In the genomic region with DNA sequence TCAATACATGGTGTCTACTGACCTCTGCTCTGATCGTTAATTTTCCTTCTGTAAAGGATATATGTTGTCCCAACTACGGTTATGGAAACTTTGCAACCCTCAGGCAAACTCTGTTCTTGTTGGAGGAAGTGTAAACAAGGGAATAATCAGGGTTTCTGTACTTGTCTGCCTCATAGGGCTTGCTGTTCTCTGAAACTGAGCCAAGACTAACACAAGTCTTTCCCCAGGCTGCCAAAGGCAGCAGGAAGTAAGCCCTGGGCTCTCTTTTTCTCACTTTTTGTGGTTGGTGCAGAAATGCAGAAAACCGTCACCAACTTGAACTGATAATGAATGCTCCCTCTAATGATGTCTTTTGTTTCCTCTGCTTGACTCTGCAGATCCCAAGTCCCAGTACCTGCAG, we compare ENCODE assay signal across 12 cellular contexts. TPM values are rescaled to one million over a fixed set of nuclear protein-coding genes. Genes with fewer than 3 reads are reported as not detected.
DNase-seq lines count a peak whose midpoint lies in the region; TF ChIP-seq lines count a peak whose summit lies in the region.
"Had no signal": no experiment of that assay in that cellular context is flagged by ENCODE, and none has a peak within 500 bp of the region (broad histone marks: within the 10 kb centered on the region; RNA-seq: fewer than 3 reads in every experiment).

No MANE protein-coding gene starts in this region.

- no peak for TF ChIP-seq CTCF in Loucy (conservative IDR thresholded peaks at IDR 0.05; ENCODE audit: low read length)
- TF ChIP-seq CTCF in MCF 10A (IDR thresholded peaks at IDR 0.05; ENCODE audit: unreplicated experiment): no peak
- no peak for TF ChIP-seq CTCF in suprapubic skin (IDR thresholded peaks at IDR 0.05)

- no peaks in the 10 kb centered on the region for H3K9me2 ChIP-seq in Loucy (replicated peaks; ENCODE audit: low read depth, low read length)

- H3K9me3 Mint-ChIP-seq in MCF 10A (ENCODE audit: unreplicated experiment): peaks cover 7% of the 10 kb centered on the region
- H3K9me3 Mint-ChIP-seq: activated B cell treated with CpG ODN at 0.5 μM for 24 hours; stimulated activated naive CD8-positive, alpha-beta T cell treated with anti-CD3 and anti-CD28 coated beads, Interleukin-15, amount 100 ng/mL, for 72 hours had no signal

- H2AFZ ChIP-seq in Loucy (ENCODE audit: low read length): 0 out of 2 replicates have a peak overlapping the region, but pooled peaks have one; percentile 0

- no peaks in the 10 kb centered on the region for H3K36me3 ChIP-seq in Loucy (ENCODE audit: insufficient read depth, low read length)
- H3K36me3 ChIP-seq in suprapubic skin: no peaks in the 10 kb centered on the region
- H3K36me3 ChIP-seq in effector memory CD4-positive, alpha-beta T cell (ENCODE audit: control insufficient read depth, insufficient read depth, low read length): no peaks in the 10 kb centered on the region

- CTCF ChIA-PET in MCF 10A (lab: Yijun Ruan, JAX): interaction anchor here (1.2 to 1.7 kb wide), 2 partner anchors 12 to 18 kb away, joined by 3 to 4 read pairs; no protein-coding TSS in a partner anchor

- no peaks in the 10 kb centered on the region for H4K20me1 ChIP-seq in Loucy (ENCODE audit: insufficient read depth, low read length, poor library complexity, severe bottlenecking)

- peak overlapping the region; percentile 20 for H3K4me3 Mint-ChIP-seq in MCF 10A (ENCODE audit: unreplicated experiment)
- H3K4me3 Mint-ChIP-seq: activated B cell treated with CpG ODN at 0.5 μM for 24 hours; stimulated activated naive CD8-positive, alpha-beta T cell treated with anti-CD3 and anti-CD28 coated beads, Interleukin-15, amount 100 ng/mL, for 72 hours had no signal

- POLR2A ChIA-PET in MCF 10A (lab: Yijun Ruan, JAX): interaction anchor here (1.0 to 1.3 kb wide), 2 partner anchors 11 to 12 kb away, joined by 3 read pairs; no protein-coding TSS in a partner anchor

- 29% methylated on average over 3 of the region's 3 CpGs for WGBS in suprapubic skin

- no peaks in the 10 kb centered on the region for H3K36me3 Mint-ChIP-seq in MCF 10A (ENCODE audit: insufficient read depth, unreplicated experiment)

- peaks cover 55% of the 10 kb centered on the region for H3K4me1 Mint-ChIP-seq in MCF 10A (ENCODE audit: insufficient read depth, unreplicated experiment)
- H3K4me1 Mint-ChIP-seq: activated B cell treated with CpG ODN at 0.5 μM for 24 hours; stimulated activated naive CD8-positive, alpha-beta T cell treated with anti-CD3 and anti-CD28 coated beads, Interleukin-15, amount 100 ng/mL, for 72 hours had no signal

- H3K27me3 ChIP-seq in Loucy (ENCODE audit: insufficient read depth, low read length, poor library complexity, severe bottlenecking): no peaks in the 10 kb centered on the region
- no peaks in the 10 kb centered on the region for H3K27me3 ChIP-seq in suprapubic skin
- no peaks in the 10 kb centered on the region for H3K27me3 ChIP-seq in effector memory CD4-positive, alpha-beta T cell (replicated peaks; ENCODE audit: control insufficient read depth, insufficient read depth, low read length, poor library complexity, severe bottlenecking)

- TF ChIP-seq EP300 in suprapubic skin (IDR thresholded peaks at IDR 0.05): no peak

- intact Hi-C loops in MCF 10A (cut with micrococcal nuclease): no loop called here

- no peaks in the 10 kb centered on the region for H3K27me3 Mint-ChIP-seq in MCF 10A (ENCODE audit: insufficient read depth, unreplicated experiment)

- peak overlapping the region; percentile 54 for H3K27ac ChIP-seq in suprapubic skin
- no peak overlapping the region for H3K27ac ChIP-seq in effector memory CD4-positive, alpha-beta T cell (ENCODE audit: insufficient read depth, low read length, poor library complexity, severe bottlenecking)

- H3K9ac ChIP-seq in Loucy (ENCODE audit: low read depth, low read length, poor library complexity, severe bottlenecking): no peak overlapping the region

- H3K27ac Mint-ChIP-seq in MCF 10A (ENCODE audit: low read depth, unreplicated experiment): peak overlapping the region; percentile 87
- H3K27ac Mint-ChIP-seq: activated B cell treated with CpG ODN at 0.5 μM for 24 hours; stimulated activated naive CD8-positive, alpha-beta T cell treated with anti-CD3 and anti-CD28 coated beads, Interleukin-15, amount 100 ng/mL, for 72 hours had no signal

- H3K9me3 ChIP-seq in Loucy (ENCODE audit: insufficient read depth, low read depth, low read length) (no peaks in the 10 kb centered on the region), suprapubic skin (no peaks in the 10 kb centered on the region)
- no peaks in the 10 kb centered on the region for H3K9me3 ChIP-seq in effector memory CD4-positive, alpha-beta T cell (ENCODE audit: control insufficient read depth, low read length)

- DNase-seq in MCF 10A (ENCODE audit: unreplicated experiment) (peak; percentile 97), iris pigment epithelial cell (ENCODE audit: low read depth) (peak; percentile 88), suprapubic skin (ENCODE audit: low spot score in 2 of 2) (no peak)
- DNase-seq in effector memory CD4-positive, alpha-beta T cell: no peak
- no peak for DNase-seq in activated effector memory CD4-positive, alpha-beta T cell treated with anti-CD3 and anti-CD28 coated beads, Interleukin-2, amount 50 U/mL, for 16 hours
- no peak for DNase-seq in activated CD8-positive, alpha-beta memory T cell treated with anti-CD3 and anti-CD28 coated beads, Interleukin-2, amount 50 U/mL, for 4 hours
- DNase-seq: activated B cell treated with CpG ODN at 0.5 μM for 24 hours; HCEC 1CT; NCI-H1092; OCI-M1; stimulated activated naive CD8-positive, alpha-beta T cell treated with anti-CD3 and anti-CD28 coated beads, Interleukin-15, amount 100 ng/mL, for 72 hours had no signal

- H3K4me3 ChIP-seq in Loucy (ENCODE audit: low read length, poor library complexity, severe bottlenecking) (no peak overlapping the region), suprapubic skin (no peak overlapping the region)
- H3K4me3 ChIP-seq in effector memory CD4-positive, alpha-beta T cell (ENCODE audit: insufficient read depth, low read depth, low read length, poor library complexity, severe bottlenecking): no peak overlapping the region

- H3F3A ChIP-seq in Loucy (ENCODE audit: low read depth): no peaks in the 10 kb centered on the region

- BruUV-seq in MCF 10A (replicated peaks; lab: Mats Ljungman, UMichigan): no TSS peak

- no peaks in the 10 kb centered on the region for H3K79me2 ChIP-seq in Loucy (ENCODE audit: insufficient read depth, low read length)

- H3K4me2 ChIP-seq in Loucy (ENCODE audit: low read depth, low read length, poor library complexity, severe bottlenecking): no peak overlapping the region

- no peak for TF ChIP-seq POLR2A in suprapubic skin (IDR thresholded peaks at IDR 0.05)

- no peaks in the 10 kb centered on the region for H3K4me1 ChIP-seq in Loucy (ENCODE audit: insufficient read depth, low read length, poor library complexity, severe bottlenecking)
- H3K4me1 ChIP-seq in suprapubic skin: peaks cover 23% of the 10 kb centered on the region
- no peaks in the 10 kb centered on the region for H3K4me1 ChIP-seq in effector memory CD4-positive, alpha-beta T cell (ENCODE audit: control insufficient read depth, insufficient read depth, low read length, poor library complexity, severe bottlenecking)

RNA-seq across cellular contexts. Expression of a gene that starts 7.6 kb away (rescaled TPM):
- total RNA-seq in MCF 10A (2022): 0.81 and 1.2 TPM in 2 replicates
- total RNA-seq in suprapubic skin: 10 to 100 TPM in 2 of 4 donors, 1 to 10 TPM in 2; 6.2 to 41.8 (median 11.2) TPM
- total RNA-seq: activated B cell treated with CpG ODN at 0.5 μM for 24 hours had no signal

RNA-seq across cellular contexts. Expression of a gene that starts 36.0 kb away (rescaled TPM):
- total RNA-seq in MCF 10A (2022): not detected in 2 replicates
- total RNA-seq in suprapubic skin: 1 to 10 TPM in 2 of 4 donors, under 1 TPM in 2; 0.52 to 3.4 (median 1.3) TPM
- total RNA-seq: activated B cell treated with CpG ODN at 0.5 μM for 24 hours had no signal

Comparison
In these comparisons a context has a peak if more than half of its experiments do, and no peak if none do; other contexts are left out.
1. DNase-seq: peak in MCF 10A (single experiment) and iris pigment epithelial cell (single experiment); none in suprapubic skin (0 of 2), effector memory CD4-positive, alpha-beta T cell (0 of 3), activated effector memory CD4-positive, alpha-beta T cell treated with anti-CD3 and anti-CD28 coated beads, Interleukin-2, amount 50 U/mL, for 16 hours (single experiment) and activated CD8-positive, alpha-beta memory T cell treated with anti-CD3 and anti-CD28 coated beads, Interleukin-2, amount 50 U/mL, for 4 hours (single experiment).